21 cellular contexts compared by ENCODE assay signal in the genomic region with DNA sequence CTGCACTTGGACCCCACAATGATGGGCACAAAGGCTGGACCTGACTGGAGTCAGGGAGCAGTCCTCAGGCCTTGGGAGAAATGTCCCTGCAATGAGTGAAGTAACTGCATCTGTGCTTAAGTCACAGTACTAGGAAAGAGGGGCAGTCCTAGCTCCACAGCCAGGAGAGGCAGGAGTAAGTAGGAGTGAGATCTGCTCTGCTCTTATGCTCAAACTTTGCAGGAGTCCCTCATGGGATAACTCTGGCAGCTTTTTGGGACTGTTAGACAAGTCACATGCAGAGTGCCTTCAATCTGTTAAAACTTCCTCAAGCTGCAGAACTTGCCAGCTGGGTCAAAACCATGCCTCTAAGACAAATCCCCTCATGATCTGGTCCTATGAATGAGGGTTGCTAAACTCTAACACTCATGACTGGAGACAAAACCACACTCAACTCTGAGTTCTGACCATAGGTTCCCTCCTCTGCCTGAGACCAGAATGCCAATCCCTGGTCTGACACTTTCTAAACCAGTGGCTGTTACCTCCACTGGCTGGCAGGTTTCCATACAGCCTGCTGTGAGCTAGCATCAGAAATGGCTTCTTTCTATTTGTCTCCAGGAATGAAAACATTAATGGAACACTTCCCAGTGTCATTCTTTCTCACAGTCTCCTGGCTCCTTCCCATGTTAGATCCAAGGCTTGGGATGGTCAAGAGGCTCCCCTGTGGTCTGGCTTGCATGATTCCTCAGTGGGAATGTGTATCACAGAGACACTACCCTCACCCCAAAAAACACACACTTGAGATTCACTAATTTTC.
A peak's percentile ranks its signal among the peaks of the same experiment; 100 is the strongest.
DNase-seq lines count a peak whose midpoint lies in the region; ATAC-seq and TF ChIP-seq lines count a peak whose summit lies in the region.
"Had no signal": no experiment of that assay in that cellular context is flagged by ENCODE, and none has a peak within 500 bp of the region (broad histone marks: within the 10 kb centered on the region; RNA-seq: fewer than 3 reads in every experiment).

No MANE protein-coding gene starts in this region.

- no peak overlapping the region for H3K4me2 ChIP-seq in smooth muscle cell

- H3K4me3 ChIP-seq in left ventricle myocardium inferior (no peak overlapping the region), brain microvascular endothelial cell (ENCODE audit: low read depth, low read length) (no peak overlapping the region), gastrocnemius medialis (no peak overlapping the region), smooth muscle cell (no peak overlapping the region)
- H3K4me3 ChIP-seq: suprapubic skin, uterus had no signal

- ATAC-seq in Right ventricle myocardium superior (ENCODE audit: poor library complexity) = peak; percentile 88
- ATAC-seq in gastrocnemius medialis = no peak
- ATAC-seq: activated CD8-positive, alpha-beta memory T cell treated with anti-CD3 and anti-CD28 coated beads, Interleukin-2, amount 10 ng/mL, durations not matched to agents 7 days and 5 days; natural killer cell; stimulated activated naive B cell treated with anti-CD40 and anti-IgM and Interleukin-4, amounts not matched to agents 10 μg/mL and 1 μg/mL and 100 μg/mL, for 72 hours had no signal

- no peaks in the 10 kb centered on the region for H3K4me1 ChIP-seq in left ventricle myocardium inferior
- H3K4me1 ChIP-seq in gastrocnemius medialis = no peaks in the 10 kb centered on the region
- no peaks in the 10 kb centered on the region for H3K4me1 ChIP-seq in smooth muscle cell (ENCODE audit: low read depth)
- H3K4me1 ChIP-seq: suprapubic skin, uterus had no signal

- intact Hi-C loops in Right ventricle myocardium superior (cut with DNase I) (no loop called here), cardiac septum (cut with DNase I) (no loop called here), left ventricle myocardium inferior (cut with micrococcal nuclease) (no loop called here), gastrocnemius medialis (cut with DNase I; ENCODE audit: low total_unique reads) (no loop called here)

- TF ChIP-seq POLR2A in gastrocnemius medialis (IDR thresholded peaks at IDR 0.05) = no peak

- peaks cover 6% of the 10 kb centered on the region for H3K9me3 ChIP-seq in left ventricle myocardium inferior (replicated peaks)
- no peaks in the 10 kb centered on the region for H3K9me3 ChIP-seq in gastrocnemius medialis
- no peaks in the 10 kb centered on the region for H3K9me3 ChIP-seq in smooth muscle cell (replicated peaks; ENCODE audit: low read depth)
- H3K9me3 ChIP-seq: suprapubic skin, uterus had no signal

- no peak overlapping the region for H3K9ac ChIP-seq in smooth muscle cell (ENCODE audit: low read depth)

- no peaks in the 10 kb centered on the region for H4K20me1 ChIP-seq in smooth muscle cell (ENCODE audit: low read depth)

- H3K79me2 ChIP-seq in smooth muscle cell (ENCODE audit: low read depth) = no peaks in the 10 kb centered on the region

- no peaks in the 10 kb centered on the region for H3K27me3 ChIP-seq in left ventricle myocardium inferior (ENCODE audit: low read depth)
- H3K27me3 ChIP-seq in brain microvascular endothelial cell (replicated peaks) = no peaks in the 10 kb centered on the region
- H3K27me3 ChIP-seq in gastrocnemius medialis = no peaks in the 10 kb centered on the region
- peaks cover 38% of the 10 kb centered on the region for H3K27me3 ChIP-seq in smooth muscle cell (ENCODE audit: low read depth)
- H3K27me3 ChIP-seq: suprapubic skin, uterus had no signal

- TF ChIP-seq CTCF in left ventricle myocardium inferior (IDR thresholded peaks at IDR 0.05; ENCODE audit: borderline replicate concordance) (no peak), brain microvascular endothelial cell (IDR thresholded peaks at IDR 0.05; ENCODE audit: low read depth, low read length, missing control alignments) (no peak), gastrocnemius medialis (IDR thresholded peaks at IDR 0.05 in 4 of 5, conservative IDR thresholded peaks at IDR 0.05 in 1 of 5) (no peak), smooth muscle cell (IDR thresholded peaks at IDR 0.05; ENCODE audit: borderline replicate concordance, insufficient read depth, poor library complexity, severe bottlenecking) (no peak)

- H2AFZ ChIP-seq in smooth muscle cell (ENCODE audit: low read depth) = no peak overlapping the region

- DNase-seq in Right ventricle myocardium superior = peak; percentile 41
- no peak for DNase-seq in cardiac septum (ENCODE audit: low spot score)
- peak; percentile 4 for DNase-seq in SK-MEL-5 (ENCODE audit: low read depth, low spot score)
- DNase-seq in left ventricle myocardium inferior = peak; percentile 27
- no peak for DNase-seq in brain microvascular endothelial cell
- no peak for DNase-seq in gastrocnemius medialis
- DNase-seq in smooth muscle cell (lab: John Stamatoyannopoulos, UW; ENCODE audit: unreplicated experiment) = no peak
- DNase-seq in stimulated activated CD4-positive, alpha-beta T cell treated with anti-CD3 and anti-CD28 coated beads, Interleukin-4, amount 100 ng/mL, for 24 hours = no peak
- DNase-seq: activated CD4-positive, alpha-beta T cell treated with anti-CD3 and anti-CD28 coated beads, Interleukin-2, amount 10 ng/mL, durations not matched to agents 24 days and 14 days; activated CD8-positive, alpha-beta memory T cell treated with anti-CD3 and anti-CD28 coated beads, Interleukin-2, amount 10 ng/mL, durations not matched to agents 7 days and 5 days; cerebellar nuclear complex; effector CD4-positive, alpha-beta T cell; natural killer cell; NCI-H2081 treated with DMSO at 0.1 percent for 48 hours; NCI-H510A treated with DMSO at 0.1 percent for 48 hours; stimulated activated naive B cell treated with anti-CD40 and anti-IgM and Interleukin-4, amounts not matched to agents 10 μg/mL and 1 μg/mL and 100 μg/mL, for 72 hours; T-helper 9 cell; uterus; WERI-Rb-1 had no signal

- H3F3A ChIP-seq in smooth muscle cell (ENCODE audit: low read depth) = no peaks in the 10 kb centered on the region

- in situ Hi-C loops in SK-MEL-5 (cut with HindIII; ENCODE audit: low pct_unique_long_range_greater_than_20kb, low sequenced_read_pairs) (no loop called here), brain microvascular endothelial cell (cut with HindIII; ENCODE audit: low pct_ligation_motif_present, low sequenced_read_pairs) (no loop called here), gastrocnemius medialis (cut with MboI; ENCODE audit: low sequenced_read_pairs in 4 of 4) (no loop called here)

- H3K36me3 ChIP-seq in left ventricle myocardium inferior (no peaks in the 10 kb centered on the region), brain microvascular endothelial cell (replicated peaks) (no peaks in the 10 kb centered on the region), gastrocnemius medialis (no peaks in the 10 kb centered on the region), smooth muscle cell (ENCODE audit: low read depth) (no peaks in the 10 kb centered on the region)
- H3K36me3 ChIP-seq: suprapubic skin, uterus, WERI-Rb-1 had no signal

- H3K27ac ChIP-seq in left ventricle myocardium inferior (replicated peaks) (no peak overlapping the region), brain microvascular endothelial cell (no peak overlapping the region), gastrocnemius medialis (no peak overlapping the region), smooth muscle cell (ENCODE audit: low read depth) (no peak overlapping the region)
- H3K27ac ChIP-seq: epithelial cell of prostate, suprapubic skin, uterus, WERI-Rb-1 had no signal

Comparison
In these comparisons a context has a peak if more than half of its experiments do, and no peak if none do; other contexts are left out.
1. DNase-seq: peak in Right ventricle myocardium superior (single experiment), SK-MEL-5 (single experiment) and left ventricle myocardium inferior (single experiment); none in cardiac septum (single experiment), brain microvascular endothelial cell (single experiment), gastrocnemius medialis (0 of 2), smooth muscle cell (single experiment) and stimulated activated CD4-positive, alpha-beta T cell treated with anti-CD3 and anti-CD28 coated beads, Interleukin-4, amount 100 ng/mL, for 24 hours (single experiment).